ENCODE assay signal across 8 cellular contexts in genomic region chr16:30697264-30698138, GRCh38. TPM values are rescaled to one million over a fixed set of nuclear protein-coding genes. Genes with fewer than 3 reads are reported as not detected.
DNase-seq lines count a peak whose midpoint lies in the region; ATAC-seq and TF ChIP-seq lines count a peak whose summit lies in the region.

No MANE protein-coding gene starts in this region.

- CTCF ChIA-PET in BJ (lab: Yijun Ruan, JAX) = interaction anchor here (0.9 to 6.2 kb wide), 3 partner anchors 14 to 288 kb away, joined by 3 to 43 read pairs (median 3); partner anchors contain the start of gene FBRS
- CTCF ChIA-PET in PC-9 (lab: Charles Lee) = interaction anchor here (0.5 to 0.6 kb wide), 2 partner anchors 60 to 790 kb away, joined by 4 to 6 read pairs; no protein-coding TSS in a partner anchor

- H3F3A ChIP-seq in PC-9 (ENCODE audit: insufficient read depth, low read depth) = peaks cover 27% of the 10 kb centered on the region

- 17 to 18% methylated on average over 26 of the region's 26 CpGs for WGBS in ectodermal cell, 2 experiments

- DNase-seq in BJ (ENCODE audit: low read depth) (no peak), PC-9 (peak in 1 of 2 experiments; percentile 28), middle frontal gyrus (ENCODE audit: extremely low spot score, low spot score) (peak; percentile 94), uterus (no peak), mesenteric fat pad (ENCODE audit: low spot score) (no peak)

- ATAC-seq in GM18505 (IDR thresholded peaks at IDR 0.05; ENCODE audit: unreplicated experiment) (peak; percentile 79), HG03108 (IDR thresholded peaks at IDR 0.05; ENCODE audit: unreplicated experiment) (peak; percentile 79)

- intact Hi-C loops in PC-9 (cut with micrococcal nuclease; ENCODE audit: unreplicated experiment) = loop anchor here (1.0 to 2.0 kb wide), 8 partner anchors 15 to 320 kb away; partner anchors contain the start of genes CFAP119, CTF1, FBRS and RNF40
- intact Hi-C loops in uterus (cut with DNase I; ENCODE audit: low total_unique reads) = no loop called here

- H3K36me3 ChIP-seq in BJ (ENCODE audit: control insufficient read depth, insufficient read depth, low read length) (peaks cover 10% of the 10 kb centered on the region), PC-9 (ENCODE audit: low read depth) (peaks cover 18% of the 10 kb centered on the region), ectodermal cell (ENCODE audit: control insufficient read depth, insufficient read depth, low read length) (peaks cover 23% of the 10 kb centered on the region), uterus (no peaks in the 10 kb centered on the region)

- TSS peak; percentile 60 for BruUV-seq in PC-9 (replicated peaks; lab: Mats Ljungman, UMichigan)

- POLR2A ChIA-PET in BJ (lab: Charles Lee) = interaction anchor here (0.6 kb wide), 1 partner anchor 25 kb away, joined by 5 read pairs; no protein-coding TSS in a partner anchor
- POLR2A ChIA-PET in PC-9 (lab: Charles Lee; ENCODE audit: unreplicated experiment) = interaction anchor here (0.6 to 1.0 kb wide), 4 partner anchors 39 to 976 kb away, joined by 3 to 5 read pairs (median 4); no protein-coding TSS in a partner anchor

- peak overlapping the region; percentile 82 for H2AFZ ChIP-seq in PC-9

- H4K20me1 ChIP-seq in PC-9 (ENCODE audit: insufficient read depth) = peaks cover 30% of the 10 kb centered on the region

- H3K9me3 ChIP-seq in PC-9 (ENCODE audit: insufficient read depth, low read depth) (no peaks in the 10 kb centered on the region), ectodermal cell (ENCODE audit: control insufficient read depth, low read length) (no peaks in the 10 kb centered on the region), uterus (no peaks in the 10 kb centered on the region)

- H3K4me1 ChIP-seq in PC-9 (replicated peaks; ENCODE audit: insufficient read depth) = peaks cover 22% of the 10 kb centered on the region
- H3K4me1 ChIP-seq in ectodermal cell (ENCODE audit: control insufficient read depth, insufficient read depth, low read length) = peaks cover 4% of the 10 kb centered on the region
- peaks cover 0 to 10% of the 10 kb centered on the region in 2 donors for H3K4me1 ChIP-seq in uterus

- TF ChIP-seq POLR2A in GM18505 (IDR thresholded peaks at IDR 0.05; ENCODE audit: borderline replicate concordance, extremely low read depth, insufficient read depth, insufficient read length) (no peak), uterus (IDR thresholded peaks at IDR 0.05) (no peak)

- H3K27me3 ChIP-seq in BJ (ENCODE audit: control insufficient read depth, insufficient read depth, low read length) = no peaks in the 10 kb centered on the region
- H3K27me3 ChIP-seq in PC-9 (ENCODE audit: insufficient read depth, low read depth) = no peaks in the 10 kb centered on the region
- peaks cover 35% of the 10 kb centered on the region for H3K27me3 ChIP-seq in ectodermal cell (ENCODE audit: control insufficient read depth, insufficient read depth, low read length, poor library complexity, severe bottlenecking)
- H3K27me3 ChIP-seq in uterus = no peaks in the 10 kb centered on the region

- no peaks in the 10 kb centered on the region for H3K9me2 ChIP-seq in PC-9 (ENCODE audit: insufficient read depth)

- H3K27ac ChIP-seq in PC-9 (peak overlapping the region; percentile 95), ectodermal cell (ENCODE audit: insufficient read depth, low read depth, low read length, poor library complexity, severe bottlenecking) (peak overlapping the region; percentile 100), uterus (peak overlapping the region; percentile 99 to 100)

- peaks cover 33% of the 10 kb centered on the region for H3K79me2 ChIP-seq in PC-9 (ENCODE audit: low read depth)

- peak overlapping the region; percentile 79 for H3K4me2 ChIP-seq in PC-9

- H3K4me3 ChIP-seq in BJ (ENCODE audit: low read depth, low read length) (peak overlapping the region; percentile 91), PC-9 (peak overlapping the region; percentile 96), ectodermal cell (ENCODE audit: insufficient read depth, low read depth, low read length) (peak overlapping the region; percentile 100), uterus (peak overlapping the region; percentile 83 to 98)

- TF ChIP-seq CTCF in BJ (IDR thresholded peaks at IDR 0.05; ENCODE audit: insufficient read depth, low read depth, low read length) = no peak
- TF ChIP-seq CTCF in PC-9 (conservative IDR thresholded peaks at IDR 0.05) = no peak
- peak in 1 of 4 experiments; percentile 27 for TF ChIP-seq CTCF in uterus (IDR thresholded peaks at IDR 0.05)

RNA-seq across cellular contexts. Expression of gene SRCAP, which starts 1.5 kb away (rescaled TPM):
- polyA plus RNA-seq in BJ (2011; rRNA removed) = 3.2 and 4.4 TPM in 2 replicates
- 11.4 and 23.2 TPM in 2 replicates for polyA minus RNA-seq in BJ (2011; rRNA and poly(A)+ RNA removed)
- 92.0 and 116 TPM in 2 replicates for total RNA-seq in PC-9 (2021)
- 45.8 TPM for polyA plus RNA-seq in ectodermal cell (2013, experiment 1 of 4)
- polyA plus RNA-seq in ectodermal cell (2013, experiment 2 of 4) = 62.0 TPM
- polyA plus RNA-seq in ectodermal cell (2013, experiment 3 of 4) = 31.4 TPM
- 38.0 TPM for polyA plus RNA-seq in ectodermal cell (2013, experiment 4 of 4)
- 10 to 100 TPM in 2 of 4 donors, 1 to 10 TPM in 2; 5.6 to 80.7 (median 26.0) TPM for total RNA-seq in uterus
- 59.7 TPM for total RNA-seq in mesenteric fat pad

RNA-seq across cellular contexts. Expression of gene FBRS, which starts 39.3 kb away (rescaled TPM):
- 7.8 and 9.4 TPM in 2 replicates for polyA plus RNA-seq in BJ (2011; rRNA removed)
- polyA minus RNA-seq in BJ (2011; rRNA and poly(A)+ RNA removed) = 14.9 and 15.3 TPM in 2 replicates
- 87.5 and 128 TPM in 2 replicates for total RNA-seq in PC-9 (2021)
- polyA plus RNA-seq in ectodermal cell (2013, experiment 1 of 4) = 40.1 TPM
- 40.3 TPM for polyA plus RNA-seq in ectodermal cell (2013, experiment 2 of 4)
- polyA plus RNA-seq in ectodermal cell (2013, experiment 3 of 4) = 35.3 TPM
- polyA plus RNA-seq in ectodermal cell (2013, experiment 4 of 4) = 42.4 TPM
- 10 to 100 TPM in 2 of 4 donors, 1 to 10 TPM in 2; 8.5 to 78.4 (median 16.5) TPM for total RNA-seq in uterus
- total RNA-seq in mesenteric fat pad = 46.2 TPM

RNA-seq across cellular contexts. Expression of gene PRR14, which starts 46.7 kb away (rescaled TPM):
- 5.2 TPM in 2 replicates for polyA plus RNA-seq in BJ (2011; rRNA removed)
- polyA minus RNA-seq in BJ (2011; rRNA and poly(A)+ RNA removed) = 2.9 and 3.8 TPM in 2 replicates
- total RNA-seq in PC-9 (2021) = 67.3 and 85.3 TPM in 2 replicates
- 37.0 TPM for polyA plus RNA-seq in ectodermal cell (2013, experiment 1 of 4)
- 28.8 TPM for polyA plus RNA-seq in ectodermal cell (2013, experiment 2 of 4)
- polyA plus RNA-seq in ectodermal cell (2013, experiment 3 of 4) = 33.2 TPM
- polyA plus RNA-seq in ectodermal cell (2013, experiment 4 of 4) = 35.8 TPM
- total RNA-seq in uterus = 10 to 100 TPM in 2 of 4 donors, 1 to 10 TPM in 2; 1.0 to 82.4 (median 10.0) TPM
- total RNA-seq in mesenteric fat pad = 36.9 TPM

RNA-seq across cellular contexts. Expression of gene PHKG2, which starts 50.7 kb away (rescaled TPM):
- 24.9 and 32.4 TPM in 2 replicates for polyA plus RNA-seq in BJ (2011; rRNA removed)
- 12.2 and 20.6 TPM in 2 replicates for polyA minus RNA-seq in BJ (2011; rRNA and poly(A)+ RNA removed)
- total RNA-seq in PC-9 (2021) (66.1 and 67.3 TPM in 2 replicates), uterus (10 to 100 TPM; 13.5 to 44.7 (median 25.8) TPM), mesenteric fat pad (20.8 TPM)
- polyA plus RNA-seq in ectodermal cell (2013, experiment 1 of 4) = 41.4 TPM
- 44.2 TPM for polyA plus RNA-seq in ectodermal cell (2013, experiment 2 of 4)
- 37.8 TPM for polyA plus RNA-seq in ectodermal cell (2013, experiment 3 of 4)
- 41.3 TPM for polyA plus RNA-seq in ectodermal cell (2013, experiment 4 of 4)
